Comparison of ENCODE assay signal across 32 cellular contexts in genomic region chr3:123376451-123377172, GRCh38.
DNase-seq lines count a peak whose midpoint lies in the region; ATAC-seq and TF ChIP-seq lines count a peak whose summit lies in the region.
"Had no signal": no experiment of that assay in that cellular context is flagged by ENCODE, and none has a peak within 500 bp of the region (broad histone marks: within the 10 kb centered on the region; RNA-seq: fewer than 3 reads in every experiment).

No MANE protein-coding gene starts in this region.

- no peaks in the 10 kb centered on the region for H3K36me3 Mint-ChIP-seq in endodermal cell (ENCODE audit: low read depth)
- H3K36me3 Mint-ChIP-seq: brain; CD8-positive, alpha-beta T cell; stimulated activated naive B cell treated with anti-CD40 and anti-IgM and Interleukin-4, amounts not matched to agents 10 μg/mL and 1 μg/mL and 100 μg/mL, for 72 hours had no signal

- H3K27ac ChIP-seq in endodermal cell (ENCODE audit: low read depth, low read length) (no peak overlapping the region), muscle layer of duodenum (ENCODE audit: low read length) (peak overlapping the region; percentile 49), thoracic aorta (peak overlapping the region; percentile 77 to 95)
- H3K27ac ChIP-seq: 22Rv1, neutrophil, spleen, thyroid gland had no signal

- no peaks in the 10 kb centered on the region for H3K4me1 ChIP-seq in endodermal cell (ENCODE audit: control insufficient read depth, insufficient read depth, low read length)
- peaks cover 0 to 55% of the 10 kb centered on the region in 2 donors for H3K4me1 ChIP-seq in muscle layer of duodenum (ENCODE audit: control insufficient read depth in 1 of 2, insufficient read depth in 2 of 2, low read length in 2 of 2)
- peaks cover 29 to 100% of the 10 kb centered on the region in 2 donors for H3K4me1 ChIP-seq in thoracic aorta (ENCODE audit: control insufficient read depth in 1 of 2, low read depth in 2 of 2)
- H3K4me1 ChIP-seq: thyroid gland had no signal

- no peak overlapping the region for H3K27ac Mint-ChIP-seq in endodermal cell
- H3K27ac Mint-ChIP-seq: activated CD8-positive, alpha-beta T cell treated with anti-CD3 and anti-CD28 coated beads for 36 hours; activated naive CD8-positive, alpha-beta T cell treated with anti-CD3 and anti-CD28 coated beads, Interleukin-2, amount 50 U/mL, for 24 hours; CD8-positive, alpha-beta T cell; stimulated activated naive B cell treated with anti-CD40 and anti-IgM and Interleukin-4, amounts not matched to agents 10 μg/mL and 1 μg/mL and 100 μg/mL, for 72 hours had no signal

- H3K9me3 ChIP-seq in endodermal cell (ENCODE audit: control insufficient read depth, low read length) = no peaks in the 10 kb centered on the region
- H3K9me3 ChIP-seq in muscle layer of duodenum (ENCODE audit: control insufficient read depth in 1 of 2, low read length in 2 of 2) = no peaks in the 10 kb centered on the region
- no peaks in the 10 kb centered on the region for H3K9me3 ChIP-seq in thoracic aorta
- H3K9me3 ChIP-seq: neutrophil, spleen, thyroid gland had no signal

- H3K9me3 Mint-ChIP-seq in endodermal cell = no peaks in the 10 kb centered on the region
- H3K9me3 Mint-ChIP-seq: activated CD8-positive, alpha-beta T cell treated with anti-CD3 and anti-CD28 coated beads for 36 hours; activated naive CD8-positive, alpha-beta T cell treated with anti-CD3 and anti-CD28 coated beads, Interleukin-2, amount 50 U/mL, for 24 hours; CD8-positive, alpha-beta T cell; stimulated activated naive B cell treated with anti-CD40 and anti-IgM and Interleukin-4, amounts not matched to agents 10 μg/mL and 1 μg/mL and 100 μg/mL, for 72 hours had no signal

- peaks cover 28% of the 10 kb centered on the region for H3K27me3 Mint-ChIP-seq in endodermal cell (ENCODE audit: insufficient read depth)
- H3K27me3 Mint-ChIP-seq: brain had no signal

- peak; percentile 18 for DNase-seq in NCI-H2107 treated with DMSO at 0.1 percent for 48 hours (lab: John Stamatoyannopoulos, UW; ENCODE audit: unreplicated experiment)
- DNase-seq in NCI-H2107 (lab: John Stamatoyannopoulos, UW) = no peak
- DNase-seq in endodermal cell = peak; percentile 15
- no peak for DNase-seq in thoracic aorta (ENCODE audit: low spot score)
- DNase-seq in activated CD4-positive, CD25-positive, alpha-beta regulatory T cell (lab: John Stamatoyannopoulos, UW) = no peak
- DNase-seq in COLO668 (lab: John Stamatoyannopoulos, UW; ENCODE audit: unreplicated experiment) = no peak
- DNase-seq: activated CD4-positive, CD25-positive, alpha-beta regulatory T cell treated with anti-CD3 and anti-CD28 coated beads, Interleukin-2, amount 50 U/mL, for 72 hours; activated CD8-positive, alpha-beta T cell treated with anti-CD3 and anti-CD28 coated beads for 36 hours; activated gamma-delta T cell; activated naive CD8-positive, alpha-beta T cell treated with anti-CD3 and anti-CD28 coated beads, Interleukin-2, amount 50 U/mL, for 24 hours; activated T-cell treated with anti-CD3 and anti-CD28 coated beads for 4 hours; CD8-positive, alpha-beta T cell; DMS153; effector memory CD4-positive, alpha-beta T cell; HCEC 1CT; kidney; NCI-H1048; NCI-H187; NCI-H446; NCI-H82; spleen; stimulated activated CD4-positive, alpha-beta T cell treated with anti-CD3 and anti-CD28 coated beads, Interleukin-4, amount 100 ng/mL, for 24 hours; stimulated activated naive B cell treated with anti-CD40 and anti-IgM and Interleukin-4, amounts not matched to agents 10 μg/mL and 1 μg/mL and 100 μg/mL, for 72 hours; thyroid gland had no signal

- H3K36me3 ChIP-seq in endodermal cell (ENCODE audit: control insufficient read depth, insufficient read depth, low read length) = no peaks in the 10 kb centered on the region
- no peaks in the 10 kb centered on the region for H3K36me3 ChIP-seq in muscle layer of duodenum (ENCODE audit: control insufficient read depth in 1 of 2, insufficient read depth in 2 of 2, low read length in 2 of 2)
- no peaks in the 10 kb centered on the region for H3K36me3 ChIP-seq in thoracic aorta
- H3K36me3 ChIP-seq: neutrophil, spleen, thyroid gland had no signal

- no peaks in the 10 kb centered on the region for H3K27me3 ChIP-seq in endodermal cell (ENCODE audit: control insufficient read depth, insufficient read depth, low read length, poor library complexity, severe bottlenecking)
- no peaks in the 10 kb centered on the region for H3K27me3 ChIP-seq in muscle layer of duodenum (ENCODE audit: low read depth, low read length)
- H3K27me3 ChIP-seq in thoracic aorta (replicated peaks; ENCODE audit: insufficient read depth) = no peaks in the 10 kb centered on the region
- H3K27me3 ChIP-seq: thyroid gland had no signal

- no peak overlapping the region for H3K4me3 Mint-ChIP-seq in endodermal cell
- H3K4me3 Mint-ChIP-seq: activated CD8-positive, alpha-beta T cell treated with anti-CD3 and anti-CD28 coated beads for 36 hours; activated naive CD8-positive, alpha-beta T cell treated with anti-CD3 and anti-CD28 coated beads, Interleukin-2, amount 50 U/mL, for 24 hours; brain; CD8-positive, alpha-beta T cell; stimulated activated naive B cell treated with anti-CD40 and anti-IgM and Interleukin-4, amounts not matched to agents 10 μg/mL and 1 μg/mL and 100 μg/mL, for 72 hours had no signal

- H3K9ac ChIP-seq in endodermal cell (ENCODE audit: extremely low read depth, low read length, poor library complexity, severe bottlenecking) = no peak overlapping the region

- ATAC-seq in thoracic aorta (ENCODE audit: insufficient number of reproducible peaks, low FRiP score, low read depth) (no peak), GM18873 (IDR thresholded peaks at IDR 0.05; ENCODE audit: low FRiP score, unreplicated experiment) (no peak)
- ATAC-seq: activated CD8-positive, alpha-beta T cell treated with anti-CD3 and anti-CD28 coated beads for 36 hours; activated naive CD8-positive, alpha-beta T cell treated with anti-CD3 and anti-CD28 coated beads, Interleukin-2, amount 50 U/mL, for 24 hours; CD8-positive, alpha-beta T cell; esophagus mucosa; HepG2; stimulated activated naive B cell treated with anti-CD40 and anti-IgM and Interleukin-4, amounts not matched to agents 10 μg/mL and 1 μg/mL and 100 μg/mL, for 72 hours had no signal

- H3K4me3 ChIP-seq in endodermal cell (ENCODE audit: low read length) = no peak overlapping the region
- no peak overlapping the region for H3K4me3 ChIP-seq in muscle layer of duodenum (ENCODE audit: low read depth in 1 of 2, low read length in 2 of 2)
- H3K4me3 ChIP-seq in thoracic aorta = no peak overlapping the region
- H3K4me3 ChIP-seq: lung, spleen, thyroid gland had no signal

- H3K4me1 Mint-ChIP-seq in endodermal cell = peaks cover 3% of the 10 kb centered on the region
- H3K4me1 Mint-ChIP-seq: activated naive CD8-positive, alpha-beta T cell treated with anti-CD3 and anti-CD28 coated beads, Interleukin-2, amount 50 U/mL, for 24 hours; stimulated activated naive B cell treated with anti-CD40 and anti-IgM and Interleukin-4, amounts not matched to agents 10 μg/mL and 1 μg/mL and 100 μg/mL, for 72 hours had no signal

- TF ChIP-seq CTCF in endodermal cell (conservative IDR thresholded peaks at IDR 0.05) (no peak), thoracic aorta (IDR thresholded peaks at IDR 0.05) (no peak)

- 83 to 84% methylated on average over 8 to 11 of the region's 11 CpGs for WGBS in endodermal cell (ENCODE audit: insufficient coverage in 1 of 2, insufficient read length in 1 of 2), 2 experiments

Comparison
In these comparisons a context has a peak if more than half of its experiments do, and no peak if none do; other contexts are left out.
1. DNase-seq: peak in NCI-H2107 treated with DMSO at 0.1 percent for 48 hours (single experiment) and endodermal cell (single experiment); none in NCI-H2107 (single experiment), thoracic aorta (single experiment), activated CD4-positive, CD25-positive, alpha-beta regulatory T cell (0 of 4) and COLO668 (single experiment).